Comparison of ENCODE assay signal across 26 cellular contexts in genomic region chr6:7441048-7441775, GRCh38. TPM values are rescaled to one million over a fixed set of nuclear protein-coding genes. Genes with fewer than 3 reads are reported as not detected.
A peak's percentile ranks its signal among the peaks of the same experiment; 100 is the strongest.
DNase-seq lines count a peak whose midpoint lies in the region; ATAC-seq, FAIRE-seq and TF ChIP-seq lines count a peak whose summit lies in the region.
"Had no signal": no experiment of that assay in that cellular context is flagged by ENCODE, and none has a peak within 500 bp of the region (broad histone marks: within the 10 kb centered on the region; RNA-seq: fewer than 3 reads in every experiment).

No MANE protein-coding gene starts in this region.

- no peak overlapping the region for H3K14ac ChIP-seq in IMR-90 (replicated peaks; ENCODE audit: low read depth, low read length)

- no peak overlapping the region for H2AK5ac ChIP-seq in IMR-90 (ENCODE audit: low read depth, low read length)

- no peaks in the 10 kb centered on the region for H3K79me2 ChIP-seq in HepG2 (ENCODE audit: insufficient read depth, low read length)

- intact Hi-C loops in Caco-2 (cut with micrococcal nuclease; ENCODE audit: unreplicated experiment): no loop called here
- intact Hi-C loops in IMR-90 (cut with micrococcal nuclease): no loop called here
- intact Hi-C loops in HepG2 (cut with micrococcal nuclease; ENCODE audit: unreplicated experiment): no loop called here

- H3K36me3 ChIP-seq in Caco-2 (ENCODE audit: control insufficient read depth, insufficient read depth, low read length): no peaks in the 10 kb centered on the region
- H3K36me3 ChIP-seq in IMR-90 (ENCODE audit: control insufficient read depth, insufficient read depth, low read length): no peaks in the 10 kb centered on the region
- no peaks in the 10 kb centered on the region for H3K36me3 ChIP-seq in HepG2 (replicated peaks in 1 of 2; ENCODE audit: control insufficient read depth in 1 of 2, insufficient read depth in 2 of 2, low read length in 2 of 2)
- no peaks in the 10 kb centered on the region for H3K36me3 ChIP-seq in skeletal muscle satellite cell (ENCODE audit: insufficient read depth, low read length)
- H3K36me3 ChIP-seq: SJSA1 had no signal

- H3K9me3 ChIP-seq in Caco-2 (no peaks in the 10 kb centered on the region), IMR-90 (ENCODE audit: control insufficient read depth, insufficient read depth, low read length) (no peaks in the 10 kb centered on the region), HepG2 (ENCODE audit: low read length) (no peaks in the 10 kb centered on the region), skeletal muscle satellite cell (replicated peaks; ENCODE audit: low read length) (no peaks in the 10 kb centered on the region)
- H3K9me3 ChIP-seq: A549, SJSA1 had no signal

- TF ChIP-seq CTCF in Caco-2 (IDR thresholded peaks at IDR 0.05; ENCODE audit: insufficient read depth in 1 of 2, low read depth in 1 of 2, low read length in 1 of 2, severe bottlenecking in 1 of 2, unreplicated experiment in 1 of 2) (no peak), IMR-90 (conservative IDR thresholded peaks at IDR 0.05; ENCODE audit: low read depth, low read length) (no peak), HepG2 (CRISPR knock-in tag; IDR thresholded peaks at IDR 0.05) (no peak)

- CTCF ChIA-PET in Caco-2 (lab: Charles Lee): no interaction called here
- CTCF ChIA-PET in IMR-90 (lab: Yijun Ruan, JAX): interaction anchor here (0.5 kb wide), 1 partner anchor 127 kb away, joined by 3 read pairs; no protein-coding TSS in a partner anchor
- CTCF ChIA-PET in HepG2 (lab: Yijun Ruan, JAX; ENCODE audit: low intra/inter-chr PET ratio, low total read pairs): no interaction called here

- H2AFZ ChIP-seq in IMR-90 (replicated peaks; ENCODE audit: low read length, poor library complexity): peak overlapping the region; percentile 72
- H2AFZ ChIP-seq in HepG2 (ENCODE audit: low read length): no peak overlapping the region
- H2AFZ ChIP-seq: PC-9 had no signal

- H4K20me1 ChIP-seq in IMR-90 (ENCODE audit: insufficient read depth, low read length): no peaks in the 10 kb centered on the region
- H4K20me1 ChIP-seq in HepG2 (ENCODE audit: insufficient read depth, low read length): no peaks in the 10 kb centered on the region

- TF ChIP-seq RAD21 in IMR-90 (IDR thresholded peaks at IDR 0.05; ENCODE audit: low read length): no peak
- TF ChIP-seq RAD21 in HepG2 (CRISPR knock-in tag; IDR thresholded peaks at IDR 0.05): no peak

- H2BK5ac ChIP-seq in IMR-90 (ENCODE audit: low read depth, low read length, poor library complexity, severe bottlenecking): no peak overlapping the region

- no TSS peak for BruUV-seq in Caco-2 (replicated peaks; lab: Mats Ljungman, UMichigan)
- BruUV-seq in IMR-90 (replicated peaks; lab: Mats Ljungman, UMichigan): no TSS peak
- no TSS peak for BruUV-seq in HepG2 (replicated peaks; lab: Mats Ljungman, UMichigan)

- H2BK120ac ChIP-seq in IMR-90 (ENCODE audit: low read depth, low read length): no peak overlapping the region

- H3K9ac ChIP-seq in IMR-90 (ENCODE audit: low read depth, low read length) (no peak overlapping the region), HepG2 (ENCODE audit: insufficient read depth, low read depth, low read length) (no peak overlapping the region), skeletal muscle satellite cell (ENCODE audit: low read depth, low read length) (peak overlapping the region; percentile 23)

- H4K91ac ChIP-seq in IMR-90 (ENCODE audit: insufficient read depth, low read depth, low read length): no peak overlapping the region

- H3K4me2 ChIP-seq in IMR-90 (ENCODE audit: low read depth, low read length): no peak overlapping the region
- no peak overlapping the region for H3K4me2 ChIP-seq in HepG2 (ENCODE audit: low read depth, low read length)
- peak overlapping the region; percentile 56 for H3K4me2 ChIP-seq in skeletal muscle satellite cell (ENCODE audit: low read length)
- H3K4me2 ChIP-seq: A549, PC-9 had no signal

- ATAC-seq in IMR-90 (ENCODE audit: low read depth) (no peak), HepG2 (no peak; the same call in 1 of the 3 replicates), GM18909 (IDR thresholded peaks at IDR 0.05; ENCODE audit: poor library complexity, unreplicated experiment) (no peak)
- ATAC-seq: A549 had no signal

- no peak overlapping the region for H3K4ac ChIP-seq in IMR-90 (ENCODE audit: low read depth, low read length)

- FAIRE-seq in HepG2 (lab: Jason Lieb, UNC): no peak
- FAIRE-seq: A549, D721Med, GM18507 had no signal

- H3K4me1 ChIP-seq in Caco-2: 0 out of 2 replicates have a peak, but pooled peaks cover 3% of the 10 kb centered on the region
- peaks cover 2% of the 10 kb centered on the region for H3K4me1 ChIP-seq in IMR-90 (ENCODE audit: control insufficient read depth, insufficient read depth, low read length)
- peaks cover 3% of the 10 kb centered on the region for H3K4me1 ChIP-seq in HepG2 (ENCODE audit: insufficient read depth, low read length)
- H3K4me1 ChIP-seq in skeletal muscle satellite cell (ENCODE audit: control insufficient read depth, insufficient read depth, low read length): peaks cover 7% of the 10 kb centered on the region
- H3K4me1 ChIP-seq: A549 had no signal

- H2BK20ac ChIP-seq in IMR-90 (ENCODE audit: low read depth, low read length): no peak overlapping the region

- dilution Hi-C loops in IMR-90 (cut with HindIII; ENCODE audit: low sequenced_read_pairs, unreplicated experiment): no loop called here

- DNase-seq in Caco-2: no peak
- DNase-seq in IMR-90: no peak
- no peak for DNase-seq in HepG2 (ENCODE audit: low spot score)
- no peak for DNase-seq in GDM1 (lab: John Stamatoyannopoulos, UW)
- DNase-seq in COLO668 (lab: John Stamatoyannopoulos, UW; ENCODE audit: unreplicated experiment): no peak
- no peak for DNase-seq in HUDEP-2 (lab: John Stamatoyannopoulos, UW; ENCODE audit: unreplicated experiment in 76 of 76)
- DNase-seq: AML-193, GOT3, HCEC 1CT, Karpas-422, MV-4-11, NCI-H1105, NCI-H1436 treated with DMSO at 0.1 percent for 48 hours, NCI-H187 treated with DMSO at 0.1 percent for 48 hours, NCI-H524, NCI-H748 treated with DMSO at 0.1 percent for 48 hours, PC-9, Right ventricle myocardium superior had no signal

- H3K4me3 ChIP-seq in Caco-2 (ENCODE audit: low read depth, low read length): no peak overlapping the region
- H3K4me3 ChIP-seq in IMR-90 (ENCODE audit: insufficient read depth, low read depth, low read length): no peak overlapping the region
- no peak overlapping the region for H3K4me3 ChIP-seq in HepG2 (replicated peaks in 1 of 3; ENCODE audit: insufficient read depth in 1 of 3, low read depth in 2 of 3, low read length in 3 of 3)
- peak overlapping the region; percentile 7 for H3K4me3 ChIP-seq in skeletal muscle satellite cell (ENCODE audit: low read length)
- H3K4me3 ChIP-seq: A549, PC-9, SJSA1 had no signal

- no peak overlapping the region for H4K8ac ChIP-seq in IMR-90 (ENCODE audit: low read depth in 2 of 2, low read length in 2 of 2)

- H3K27me3 ChIP-seq in Caco-2 (replicated peaks; ENCODE audit: control insufficient read depth, insufficient read depth, low read length): no peaks in the 10 kb centered on the region
- no peaks in the 10 kb centered on the region for H3K27me3 ChIP-seq in IMR-90 (ENCODE audit: control insufficient read depth, insufficient read depth, low read length)
- peaks cover 2 to 16% of the 10 kb centered on the region in 2 experiments; a peak in 4 of 5 replicates for H3K27me3 ChIP-seq in HepG2 (ENCODE audit: control insufficient read depth in 1 of 2, insufficient read depth in 2 of 2, low read length in 2 of 2)
- H3K27me3 ChIP-seq in skeletal muscle satellite cell (ENCODE audit: control insufficient read depth, insufficient read depth, low read length): no peaks in the 10 kb centered on the region
- H3K27me3 ChIP-seq: SJSA1 had no signal

- no peaks in the 10 kb centered on the region for H3K79me1 ChIP-seq in IMR-90 (ENCODE audit: low read depth in 1 of 2, low read length in 2 of 2)

- H3K4me1 Mint-ChIP-seq in Caco-2 (ENCODE audit: low read depth, unreplicated experiment): peaks cover 21% of the 10 kb centered on the region

- TF ChIP-seq EP300 in HepG2 (IDR thresholded peaks at IDR 0.05; ENCODE audit: low read depth in 2 of 2, low read length in 2 of 2) (no peak), HepG2 (CRISPR knock-in tag; IDR thresholded peaks at IDR 0.05; ENCODE audit: borderline replicate concordance) (no peak)

- no peak overlapping the region for H3K4me3 Mint-ChIP-seq in Caco-2 (ENCODE audit: unreplicated experiment)
- H3K4me3 Mint-ChIP-seq: CD14-positive monocyte had no signal

- no peak overlapping the region for H3K18ac ChIP-seq in IMR-90 (ENCODE audit: low read depth, low read length)

- POLR2A ChIA-PET in Caco-2 (lab: Charles Lee) (no interaction called here), IMR-90 (lab: Charles Lee; ENCODE audit: unreplicated experiment) (no interaction called here), HepG2 (lab: Yijun Ruan, JAX) (interaction anchor here (1.5 to 2.1 kb wide), 2 partner anchors 15 to 100 kb away, joined by 3 to 8 read pairs; partner anchors contain the start of gene DSP)

- H3K9me1 ChIP-seq in IMR-90 (ENCODE audit: insufficient read depth, low read length): no peaks in the 10 kb centered on the region

- H4K5ac ChIP-seq in IMR-90 (ENCODE audit: low read depth, low read length): no peak overlapping the region

- TF ChIP-seq POLR2A in IMR-90 (IDR thresholded peaks at IDR 0.05; ENCODE audit: low read depth, low read length) (no peak), HepG2 (IDR thresholded peaks at IDR 0.05; ENCODE audit: insufficient read depth in 1 of 2, low read depth in 2 of 2, low read length in 2 of 2) (no peak)

- H3K56ac ChIP-seq in IMR-90 (ENCODE audit: extremely low read depth, insufficient read depth, low read length): no peak overlapping the region

- no peaks in the 10 kb centered on the region for H3K36me3 Mint-ChIP-seq in Caco-2 (ENCODE audit: insufficient read depth, unreplicated experiment)

- peak overlapping the region; percentile 32 for H3K27ac Mint-ChIP-seq in Caco-2 (ENCODE audit: unreplicated experiment)

- no peaks in the 10 kb centered on the region for H3K27me3 Mint-ChIP-seq in Caco-2 (ENCODE audit: insufficient read depth, unreplicated experiment)

- H2AK9ac ChIP-seq in IMR-90 (replicated peaks; ENCODE audit: low read depth, low read length, poor library complexity): no peak overlapping the region

- 78% methylated on average over 17 of the region's 40 CpGs; no CpG with 5 or more reads in 1 of the 2 experiments for WGBS in IMR-90 (ENCODE audit: extremely low coverage in 2 of 2, insufficient read length in 1 of 2), 2 experiments
- WGBS in HepG2 (ENCODE audit: low lambda C conversion rate): 76% methylated on average over 37 of the region's 40 CpGs

- no peak overlapping the region for H2BK15ac ChIP-seq in IMR-90 (ENCODE audit: low read depth, low read length)

- no peak overlapping the region for H3K23ac ChIP-seq in IMR-90 (ENCODE audit: low read depth, low read length)

- H3K27ac ChIP-seq in IMR-90 (ENCODE audit: insufficient read depth, low read length) (no peak overlapping the region), HepG2 (ENCODE audit: extremely low read length, insufficient read depth, low read length) (no peak overlapping the region)
- H3K27ac ChIP-seq: A549, PC-9, SJSA1 had no signal

- in situ Hi-C loops in IMR-90 (cut with MboI; ENCODE audit: low sequenced_read_pairs) (no loop called here), HepG2 (cut with HindIII; ENCODE audit: extremely low pct_ligation_motif_present, low pct_unique_long_range_greater_than_20kb) (no loop called here)

- H3K9me3 Mint-ChIP-seq in Caco-2 (ENCODE audit: unreplicated experiment): peaks cover under 1% of the 10 kb centered on the region

RNA-seq across cellular contexts. Expression of gene RIOK1, which starts 51.6 kb away (rescaled TPM):
- total RNA-seq in Caco-2 (2022) (34.2 and 36.1 TPM in 2 replicates), IMR-90 (2012; rRNA removed) (17.0 and 27.2 TPM in 2 replicates), HepG2 (2016; rRNA removed; fragmentation: Illumina TruSeq; extraction: Trizol) (37.8 and 45.7 TPM in 2 replicates)
- polyA plus RNA-seq in IMR-90 (2012; rRNA removed) (14.2 and 17.8 TPM in 2 replicates), HepG2 (2011; rRNA removed) (9.1 and 9.4 TPM in 2 replicates)
- 5.8 and 10.2 TPM in 2 replicates for polyA plus RNA-seq in IMR-90 (2012; cell fraction: cytosol; rRNA removed)
- polyA plus RNA-seq in IMR-90 (2012; cell fraction: nucleus; rRNA removed; ENCODE audit: low replicate concordance): 10.8 and 22.4 TPM in 2 replicates
- total RNA-seq in HepG2 (2016; cell fraction: cytosol; rRNA removed; fragmentation: Illumina TruSeq; extraction: Trizol; ENCODE audit: low read depth): 9.0 and 10.4 TPM in 2 replicates
- 39.9 and 45.0 TPM in 2 replicates for total RNA-seq in HepG2 (2016; cell fraction: insoluble cytoplasmic fraction; rRNA removed; fragmentation: Illumina TruSeq; extraction: Trizol)
- total RNA-seq in HepG2 (2016; cell fraction: membrane; rRNA removed; fragmentation: Illumina TruSeq; extraction: Trizol): 17.4 and 18.1 TPM in 2 replicates
- 34.6 and 34.9 TPM in 2 replicates for total RNA-seq in HepG2 (2016; cell fraction: nucleus; rRNA removed; fragmentation: Illumina TruSeq; extraction: Trizol)
- 9.0 and 9.4 TPM in 2 replicates for polyA plus RNA-seq in HepG2 (2011; cell fraction: cytosol; rRNA removed)
- polyA plus RNA-seq in HepG2 (2011; cell fraction: nucleus; rRNA removed): 40.2 and 43.0 TPM in 2 replicates
- polyA plus RNA-seq in HepG2 (2012): 21.2 and 21.9 TPM in 2 replicates
- polyA plus RNA-seq in HepG2 (2016; cell fraction: cytosol; fragmentation: Illumina TruSeq; extraction: Trizol; ENCODE audit: low read depth): 3.1 and 3.2 TPM in 2 replicates
- 42.5 and 43.5 TPM in 2 replicates for polyA plus RNA-seq in HepG2 (2016; cell fraction: insoluble cytoplasmic fraction; fragmentation: Illumina TruSeq; extraction: Trizol; ENCODE audit: low read depth)
- polyA plus RNA-seq in HepG2 (2016; cell fraction: membrane; fragmentation: Illumina TruSeq; extraction: Trizol; ENCODE audit: low read depth): 7.3 and 8.5 TPM in 2 replicates
- polyA plus RNA-seq in HepG2 (2016; cell fraction: nucleus; fragmentation: Illumina TruSeq; extraction: Trizol; ENCODE audit: insufficient read depth, low read depth): 47.3 and 58.2 TPM in 2 replicates
- polyA minus RNA-seq in HepG2 (2011; rRNA and poly(A)+ RNA removed; ENCODE audit: low replicate concordance): 12.4 and 18.6 TPM in 2 replicates
- 5.8 and 6.5 TPM in 2 replicates for polyA minus RNA-seq in HepG2 (2011; cell fraction: cytosol; rRNA and poly(A)+ RNA removed)
- 28.8 and 43.3 TPM in 2 replicates for polyA minus RNA-seq in HepG2 (2011; cell fraction: nucleus; rRNA and poly(A)+ RNA removed)
- total RNA-seq in skeletal muscle satellite cell (2012; rRNA removed): 16.5 and 19.0 TPM in 2 replicates

RNA-seq across cellular contexts. Expression of gene CAGE1, which starts 51.7 kb away (rescaled TPM):
- total RNA-seq in Caco-2 (2022): 0.26 and 0.59 TPM in 2 replicates
- total RNA-seq in IMR-90 (2012; rRNA removed): under 0.01 TPM in 1 of 2 replicates, not detected in the other
- not detected in 2 replicates for polyA plus RNA-seq in IMR-90 (2012; rRNA removed)
- polyA plus RNA-seq in IMR-90 (2012; cell fraction: cytosol; rRNA removed): not detected in 2 replicates
- not detected in 2 replicates for polyA plus RNA-seq in IMR-90 (2012; cell fraction: nucleus; rRNA removed; ENCODE audit: low replicate concordance)
- 0.15 TPM in 1 of 2 replicates, not detected in the other for total RNA-seq in HepG2 (2016; rRNA removed; fragmentation: Illumina TruSeq; extraction: Trizol)
- 0.18 and 0.61 TPM in 2 replicates for total RNA-seq in HepG2 (2016; cell fraction: cytosol; rRNA removed; fragmentation: Illumina TruSeq; extraction: Trizol; ENCODE audit: low read depth)
- 0.17 TPM in 1 of 2 replicates, not detected in the other for total RNA-seq in HepG2 (2016; cell fraction: insoluble cytoplasmic fraction; rRNA removed; fragmentation: Illumina TruSeq; extraction: Trizol)
- total RNA-seq in HepG2 (2016; cell fraction: membrane; rRNA removed; fragmentation: Illumina TruSeq; extraction: Trizol): 0.15 and 0.28 TPM in 2 replicates
- total RNA-seq in HepG2 (2016; cell fraction: nucleus; rRNA removed; fragmentation: Illumina TruSeq; extraction: Trizol): 0.16 TPM in 1 of 2 replicates, not detected in the other
- 0.01 and 0.03 TPM in 2 replicates for polyA plus RNA-seq in HepG2 (2011; rRNA removed)
- not detected in 2 replicates for polyA plus RNA-seq in HepG2 (2011; cell fraction: cytosol; rRNA removed)
- 0.03 TPM in 1 of 2 replicates, not detected in the other for polyA plus RNA-seq in HepG2 (2011; cell fraction: nucleus; rRNA removed)
- polyA plus RNA-seq in HepG2 (2012): not detected in 2 replicates
- polyA plus RNA-seq in HepG2 (2016; cell fraction: cytosol; fragmentation: Illumina TruSeq; extraction: Trizol; ENCODE audit: low read depth): not detected in 2 replicates
- 0.08 and 0.11 TPM in 2 replicates for polyA plus RNA-seq in HepG2 (2016; cell fraction: insoluble cytoplasmic fraction; fragmentation: Illumina TruSeq; extraction: Trizol; ENCODE audit: low read depth)
- not detected in 2 replicates for polyA plus RNA-seq in HepG2 (2016; cell fraction: membrane; fragmentation: Illumina TruSeq; extraction: Trizol; ENCODE audit: low read depth)
- 0.25 TPM in 1 of 2 replicates, not detected in the other for polyA plus RNA-seq in HepG2 (2016; cell fraction: nucleus; fragmentation: Illumina TruSeq; extraction: Trizol; ENCODE audit: insufficient read depth, low read depth)
- 0.28 and 0.61 TPM in 2 replicates for polyA minus RNA-seq in HepG2 (2011; rRNA and poly(A)+ RNA removed; ENCODE audit: low replicate concordance)
- not detected in 2 replicates for polyA minus RNA-seq in HepG2 (2011; cell fraction: cytosol; rRNA and poly(A)+ RNA removed)
- 0.39 and 0.62 TPM in 2 replicates for polyA minus RNA-seq in HepG2 (2011; cell fraction: nucleus; rRNA and poly(A)+ RNA removed)
- total RNA-seq in skeletal muscle satellite cell (2012; rRNA removed): not detected in 2 replicates
- total RNA-seq: Right ventricle myocardium superior, RPMI7951 had no signal
- polyA plus RNA-seq: CD14-positive monocyte had no signal
